ENCODE assay signal across 14 cellular contexts in genomic region chr20:31966991-31967655, GRCh38. TPM values are rescaled to one million over a fixed set of nuclear protein-coding genes. Genes with fewer than 3 reads are reported as not detected.
DNase-seq lines count a peak whose midpoint lies in the region; ATAC-seq and TF ChIP-seq lines count a peak whose summit lies in the region.
"Had no signal": no experiment of that assay in that cellular context is flagged by ENCODE, and none has a peak within 500 bp of the region (broad histone marks: within the 10 kb centered on the region; RNA-seq: fewer than 3 reads in every experiment).

No MANE protein-coding gene starts in this region.

- H3K4me1 ChIP-seq in BLaER1 (peaks cover 48% of the 10 kb centered on the region), iPS-20b (ENCODE audit: insufficient read depth, low read length) (peaks cover 13% of the 10 kb centered on the region; the same call in 1 of the 2 replicates)
- no peaks in the 10 kb centered on the region for H3K4me1 ChIP-seq in CD8-positive, alpha-beta memory T cell (ENCODE audit: insufficient read depth, low read length)
- H3K4me1 ChIP-seq: ascending aorta, pancreas had no signal

- H3K4me3 ChIP-seq in BLaER1 (no peak overlapping the region), iPS-20b (ENCODE audit: low read length) (peak overlapping the region; percentile 74)
- H3K4me3 ChIP-seq in CD8-positive, alpha-beta memory T cell (ENCODE audit: low read length) = no peak overlapping the region

- peak overlapping the region in 2 of 8 donors; percentile 45 to 91 for H3K27ac Mint-ChIP-seq in CD8-positive, alpha-beta memory T cell
- peak overlapping the region; percentile 15; the same call in 1 of the 2 replicates for H3K27ac Mint-ChIP-seq in WTC11

- H3K36me3 Mint-ChIP-seq in CD8-positive, alpha-beta memory T cell = peaks cover 0 to 4% (median 0%) of the 10 kb centered on the region in 3 donors
- H3K36me3 Mint-ChIP-seq in WTC11 = no peaks in the 10 kb centered on the region

- POLR2A ChIA-PET in CD8-positive, alpha-beta memory T cell (lab: Charles Lee) = no interaction called here
- POLR2A ChIA-PET in WTC11 (lab: Charles Lee) = interaction anchor here (0.9 to 1.1 kb wide), 2 partner anchors 96 to 116 kb away, joined by 3 to 4 read pairs; no protein-coding TSS in a partner anchor

- H3K27me3 ChIP-seq in BLaER1 (peaks cover 28% of the 10 kb centered on the region), iPS-20b (ENCODE audit: insufficient read depth, low read length) (peaks cover 57% of the 10 kb centered on the region)
- peaks cover 25% of the 10 kb centered on the region for H3K27me3 ChIP-seq in CD8-positive, alpha-beta memory T cell (ENCODE audit: insufficient read depth, low read length, poor library complexity, severe bottlenecking)

- DNase-seq in CD8-positive, alpha-beta memory T cell = no peak
- DNase-seq in WTC11 (ENCODE audit: low spot score) (no peak), amygdala (lab: John Stamatoyannopoulos, UW) (no peak), DMS153 (lab: John Stamatoyannopoulos, UW) (no peak)
- DNase-seq: activated CD4-positive, alpha-beta T cell treated with anti-CD3 and anti-CD28 coated beads for 1 hour; kidney; NCI-H1694 had no signal

- H3K27me3 Mint-ChIP-seq in CD8-positive, alpha-beta memory T cell = peaks cover 40 to 70% of the 10 kb centered on the region in 2 donors
- peaks cover 49% of the 10 kb centered on the region for H3K27me3 Mint-ChIP-seq in WTC11 (ENCODE audit: low read depth)

- no peaks in the 10 kb centered on the region for H3K36me3 ChIP-seq in BLaER1
- no peaks in the 10 kb centered on the region for H3K36me3 ChIP-seq in CD8-positive, alpha-beta memory T cell (ENCODE audit: insufficient read depth, low read length)
- no peaks in the 10 kb centered on the region for H3K36me3 ChIP-seq in iPS-20b (ENCODE audit: insufficient read depth, low read depth, low read length)
- H3K36me3 ChIP-seq: ascending aorta, esophagus muscularis mucosa, pancreas, suprapubic skin had no signal

- H3K9ac ChIP-seq in BLaER1 (no peak overlapping the region), iPS-20b (ENCODE audit: low read depth, low read length) (peak overlapping the region; percentile 26; the same call in 1 of the 2 replicates)

- H3K4me1 Mint-ChIP-seq in CD8-positive, alpha-beta memory T cell = peaks cover 5 to 13% (median 8%) of the 10 kb centered on the region in 3 donors
- H3K4me1 Mint-ChIP-seq in WTC11 = peaks cover 20% of the 10 kb centered on the region

- peak overlapping the region; percentile 28 to 77 (median 52) for H3K4me3 Mint-ChIP-seq in CD8-positive, alpha-beta memory T cell
- peak overlapping the region; percentile 82 for H3K4me3 Mint-ChIP-seq in WTC11

- CTCF ChIA-PET in CD8-positive, alpha-beta memory T cell (lab: Charles Lee) = interaction anchor here (2.6 kb wide), 1 partner anchor 15 kb away, joined by 11 read pairs; the partner anchor contains the start of gene PDRG1
- CTCF ChIA-PET in WTC11 (lab: Charles Lee) = interaction anchor here (0.6 to 3.1 kb wide), 12 partner anchors 15 to 133 kb away, joined by 3 to 28 read pairs (median 5); partner anchors contain the start of gene PDRG1

- ATAC-seq in WTC11 (peak; percentile 10), HG02678 (IDR thresholded peaks at IDR 0.05; ENCODE audit: unreplicated experiment) (no peak)

- H4K20me1 ChIP-seq in BLaER1 = 0 out of 2 replicates have a peak, but pooled peaks cover 17% of the 10 kb centered on the region

- H3K9me3 ChIP-seq in BLaER1 = no peaks in the 10 kb centered on the region
- no peaks in the 10 kb centered on the region for H3K9me3 ChIP-seq in CD8-positive, alpha-beta memory T cell (ENCODE audit: low read length)
- no peaks in the 10 kb centered on the region for H3K9me3 ChIP-seq in iPS-20b (ENCODE audit: insufficient read depth, low read depth, low read length)
- H3K9me3 ChIP-seq: ascending aorta, esophagus muscularis mucosa, pancreas, suprapubic skin had no signal

- TF ChIP-seq CTCF in WTC11 (IDR thresholded peaks at IDR 0.05) = no peak

- H3K27ac ChIP-seq in BLaER1 (no peak overlapping the region), iPS-20b (ENCODE audit: low read length) (no peak overlapping the region)
- H3K27ac ChIP-seq in CD8-positive, alpha-beta memory T cell (ENCODE audit: low read depth, low read length) = no peak overlapping the region
- H3K27ac ChIP-seq: ascending aorta, esophagus muscularis mucosa, pancreas, suprapubic skin had no signal

- peaks cover 0 to 4% (median 2%) of the 10 kb centered on the region in 5 donors for H3K9me3 Mint-ChIP-seq in CD8-positive, alpha-beta memory T cell
- no peaks in the 10 kb centered on the region for H3K9me3 Mint-ChIP-seq in WTC11

- peak overlapping the region; percentile 98; the same call in 1 of the 2 replicates for H3K4me2 ChIP-seq in BLaER1

TF ChIP-seq in WTC11, 78 proteins besides CTCF, POLR2A, EP300 and RAD21:
- no peak for TF ChIP-seq SP1 (CRISPR knock-in tag; conservative IDR thresholded peaks at IDR 0.05)
- no peak for TF ChIP-seq NFATC4 (CRISPR knock-in tag; IDR thresholded peaks at IDR 0.05)
- no peak for TF ChIP-seq RORB (CRISPR knock-in tag; IDR thresholded peaks at IDR 0.05)

RNA-seq across cellular contexts. Expression of gene XKR7, which starts 0.8 kb away (rescaled TPM):
- total RNA-seq in CD8-positive, alpha-beta memory T cell = not detected
- 0.02 TPM for polyA plus RNA-seq in CD8-positive, alpha-beta memory T cell
- total RNA-seq in WTC11 (2021) = 2.3 to 2.6 TPM (median 2.5 TPM) in 3 replicates
- total RNA-seq: ascending aorta, esophagus muscularis mucosa, suprapubic skin had no signal

RNA-seq across cellular contexts. Expression of gene PDRG1, which starts 15.3 kb away (rescaled TPM):
- 10 to 100 TPM; 23.9 TPM for total RNA-seq in CD8-positive, alpha-beta memory T cell
- polyA plus RNA-seq in CD8-positive, alpha-beta memory T cell = 22.4 TPM
- total RNA-seq in WTC11 (2021) = 16.0 to 17.6 TPM (median 17.2 TPM) in 3 replicates

RNA-seq across cellular contexts. Expression of gene CCM2L, which starts 43.1 kb away (rescaled TPM):
- total RNA-seq in CD8-positive, alpha-beta memory T cell = not detected
- not detected for polyA plus RNA-seq in CD8-positive, alpha-beta memory T cell
- 7.8 to 10.9 TPM (median 9.1 TPM) in 3 replicates for total RNA-seq in WTC11 (2021)
